In the genomic region with DNA sequence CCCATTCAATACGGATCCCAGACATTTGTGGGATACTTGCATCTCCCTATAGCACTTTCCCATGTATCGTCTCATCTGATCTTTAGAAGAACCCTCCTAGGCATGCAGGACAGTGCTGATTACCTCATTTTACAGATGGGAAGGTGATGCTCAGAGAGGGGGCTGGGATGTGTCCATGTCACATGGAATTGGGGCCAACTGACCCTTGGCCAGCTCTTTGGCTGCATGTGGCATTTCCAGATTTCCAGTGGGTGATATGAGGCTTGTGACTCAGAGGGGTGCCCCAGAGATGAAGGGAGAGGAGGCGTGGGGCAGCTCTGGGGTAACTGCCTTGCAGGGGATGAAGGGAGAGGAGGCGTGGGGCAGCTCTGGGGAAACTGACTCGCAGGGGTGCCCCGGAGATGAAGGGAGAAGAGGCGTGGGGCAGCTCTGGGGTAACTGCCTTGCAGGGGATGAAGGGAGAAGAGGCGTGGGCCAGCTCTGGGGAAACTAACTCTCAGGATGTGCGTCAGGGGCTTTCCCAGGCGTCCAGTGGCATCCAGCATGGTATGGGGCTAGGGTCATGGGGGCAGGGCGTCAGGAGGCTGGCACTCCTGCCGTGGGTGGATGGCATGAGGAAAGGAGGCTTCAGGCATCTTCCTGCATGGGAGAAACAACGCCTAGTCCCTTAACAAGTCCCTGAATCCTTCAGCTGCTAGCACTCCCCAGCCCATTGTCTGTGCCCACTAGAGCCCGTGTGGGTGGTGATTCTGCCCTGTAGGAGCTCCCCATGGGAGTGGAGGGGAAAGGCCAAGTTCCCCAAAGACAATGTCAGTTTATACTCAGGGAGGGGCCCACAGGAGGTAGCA, we compare ENCODE assay signal across 10 cellular contexts. TPM values are rescaled to one million over a fixed set of nuclear protein-coding genes. Genes with fewer than 3 reads are reported as not detected.
DNase-seq lines count a peak whose midpoint lies in the region; ATAC-seq, FAIRE-seq and TF ChIP-seq lines count a peak whose summit lies in the region.
"Had no signal": no experiment of that assay in that cellular context is flagged by ENCODE, and none has a peak within 500 bp of the region (broad histone marks: within the 10 kb centered on the region; RNA-seq: fewer than 3 reads in every experiment).

No MANE protein-coding gene starts in this region.

- no peak overlapping the region for H2BK15ac ChIP-seq in H1 (ENCODE audit: low read length)

- H3F3A ChIP-seq in Loucy (ENCODE audit: low read depth): no peaks in the 10 kb centered on the region

- no peaks in the 10 kb centered on the region for H3K79me1 ChIP-seq in H1 (ENCODE audit: low read depth, low read length)

- no peak overlapping the region for H4K91ac ChIP-seq in H1 (replicated peaks; ENCODE audit: insufficient read length, low read length)

- no peaks in the 10 kb centered on the region for H3K36me3 Mint-ChIP-seq in Caco-2 (ENCODE audit: insufficient read depth, unreplicated experiment)
- H3K36me3 Mint-ChIP-seq in progenitor cell of endocrine pancreas (ENCODE audit: insufficient read depth): no peaks in the 10 kb centered on the region

- no TSS peak for BruUV-seq in Caco-2 (replicated peaks; lab: Mats Ljungman, UMichigan)

- no peak overlapping the region for H3K4ac ChIP-seq in H1 (replicated peaks; ENCODE audit: insufficient read length, low read depth, low read length)

- no peak overlapping the region for H2BK120ac ChIP-seq in H1 (replicated peaks; ENCODE audit: low read depth, low read length)

- H2AFZ ChIP-seq in Loucy (ENCODE audit: low read length): peak overlapping the region; percentile 66; the same call in 1 of the 2 replicates
- H2AFZ ChIP-seq in H1 (ENCODE audit: low read length): no peak overlapping the region; the same call in 1 of the 2 replicates

- no peak overlapping the region for H2BK20ac ChIP-seq in H1 (ENCODE audit: low read length)

- H3K14ac ChIP-seq in H1 (ENCODE audit: insufficient read length): no peak overlapping the region

- H3K9me3 Mint-ChIP-seq in Caco-2 (ENCODE audit: unreplicated experiment) (no peaks in the 10 kb centered on the region), progenitor cell of endocrine pancreas (ENCODE audit: low read depth) (no peaks in the 10 kb centered on the region)

- H3K9ac ChIP-seq in Loucy (ENCODE audit: low read depth, low read length, poor library complexity, severe bottlenecking) (peak overlapping the region; percentile 14), H1 (replicated peaks in 1 of 4; ENCODE audit: extremely low read depth in 1 of 4, low read depth in 3 of 4, low read length in 3 of 4) (no peak overlapping the region)

- H3K79me2 ChIP-seq in Loucy (ENCODE audit: insufficient read depth, low read length) (no peaks in the 10 kb centered on the region), H1 (ENCODE audit: control insufficient read depth in 1 of 2, insufficient read depth in 2 of 2, low read length in 2 of 2) (no peaks in the 10 kb centered on the region)

- no peak for TF ChIP-seq RAD21 in H1 (IDR thresholded peaks at IDR 0.05 in 1 of 2, conservative IDR thresholded peaks at IDR 0.05 in 1 of 2; ENCODE audit: low read depth in 2 of 2, low read length in 2 of 2)

- no peak for TF ChIP-seq EP300 in H1 (IDR thresholded peaks at IDR 0.05; ENCODE audit: borderline replicate concordance in 1 of 2, low read depth in 2 of 2, low read length in 2 of 2)

- FAIRE-seq in H1 (lab: Jason Lieb, UNC): no peak

- H4K20me1 ChIP-seq in Loucy (ENCODE audit: insufficient read depth, low read length, poor library complexity, severe bottlenecking) (no peaks in the 10 kb centered on the region), H1 (replicated peaks in 1 of 2; ENCODE audit: control insufficient read depth in 1 of 2, insufficient read depth in 2 of 2, low read length in 2 of 2) (no peaks in the 10 kb centered on the region)

- H2BK12ac ChIP-seq in H1 (ENCODE audit: low read depth, low read length): no peak overlapping the region

- 80% methylated on average over 12 of the region's 14 CpGs; no CpG with 5 or more reads in 1 of the 2 experiments for WGBS in H1 (ENCODE audit: extremely low coverage in 1 of 2, insufficient coverage in 1 of 2, insufficient read length in 1 of 2, insufficient replicate concordance in 2 of 2, low coverage in 1 of 2, low lambda C conversion rate in 2 of 2, missing lambda C conversion rate in 1 of 2), 2 experiments

- no peak for TF ChIP-seq CTCF in Caco-2 (IDR thresholded peaks at IDR 0.05; ENCODE audit: insufficient read depth in 1 of 2, low read depth in 1 of 2, low read length in 1 of 2, severe bottlenecking in 1 of 2, unreplicated experiment in 1 of 2)
- TF ChIP-seq CTCF in Loucy (conservative IDR thresholded peaks at IDR 0.05; ENCODE audit: low read length): no peak
- TF ChIP-seq CTCF in H1 (IDR thresholded peaks at IDR 0.05; ENCODE audit: control extremely low read depth in 1 of 3, insufficient read depth in 1 of 3, low read depth in 1 of 3, low read length in 3 of 3): no peak
- TF ChIP-seq CTCF in progenitor cell of endocrine pancreas (IDR thresholded peaks at IDR 0.05; ENCODE audit: unreplicated experiment): no peak
- TF ChIP-seq CTCF in WERI-Rb-1 (IDR thresholded peaks at IDR 0.05; ENCODE audit: low read depth, low read length): no peak

- TF ChIP-seq POLR2A in H1 (IDR thresholded peaks at IDR 0.05; ENCODE audit: control extremely low read depth in 1 of 2, low read depth in 2 of 2, low read length in 2 of 2): no peak

- H4K8ac ChIP-seq in H1 (ENCODE audit: extremely low read depth, insufficient read depth, low read length): peak overlapping the region; percentile 85

- ATAC-seq in GM21619 (IDR thresholded peaks at IDR 0.05; ENCODE audit: unreplicated experiment): no peak

- H3K23me2 ChIP-seq in H1 (ENCODE audit: low read depth, low read length): no peaks in the 10 kb centered on the region

- H3K4me1 ChIP-seq in Caco-2 (peaks cover 18% of the 10 kb centered on the region), Loucy (ENCODE audit: insufficient read depth, low read length, poor library complexity, severe bottlenecking) (peaks cover 16% of the 10 kb centered on the region), H1 (replicated peaks in 1 of 4; ENCODE audit: control insufficient read depth in 3 of 4, insufficient read depth in 4 of 4, low read length in 3 of 4) (no peaks in the 10 kb centered on the region)

- no peak overlapping the region for H3K4me3 Mint-ChIP-seq in Caco-2 (ENCODE audit: unreplicated experiment)
- H3K4me3 Mint-ChIP-seq in progenitor cell of endocrine pancreas (ENCODE audit: low read depth): no peak overlapping the region

- H3K27ac Mint-ChIP-seq in Caco-2 (ENCODE audit: unreplicated experiment) (peak overlapping the region; percentile 86), progenitor cell of endocrine pancreas (peak overlapping the region; percentile 3)

- H3K4me1 Mint-ChIP-seq in Caco-2 (ENCODE audit: low read depth, unreplicated experiment) (peaks cover 25% of the 10 kb centered on the region), progenitor cell of endocrine pancreas (ENCODE audit: low read depth) (no peaks in the 10 kb centered on the region)

- no peaks in the 10 kb centered on the region for H3K27me3 ChIP-seq in Caco-2 (replicated peaks; ENCODE audit: control insufficient read depth, insufficient read depth, low read length)
- no peaks in the 10 kb centered on the region for H3K27me3 ChIP-seq in Loucy (ENCODE audit: insufficient read depth, low read length, poor library complexity, severe bottlenecking)
- peaks cover 0 to 4% (median 2%) of the 10 kb centered on the region in 4 experiments; a peak in 5 of 7 replicates for H3K27me3 ChIP-seq in H1 (replicated peaks in 1 of 4; ENCODE audit: control insufficient read depth in 3 of 4, extremely low read depth in 1 of 4, insufficient read depth in 3 of 4, low read length in 3 of 4)
- no peaks in the 10 kb centered on the region for H3K27me3 ChIP-seq in WERI-Rb-1 (ENCODE audit: insufficient read depth, low read depth, severe bottlenecking)

- CTCF ChIA-PET in Caco-2 (lab: Charles Lee): interaction anchor here (1.8 kb wide), 1 partner anchor 9 kb away, joined by 5 read pairs; no protein-coding TSS in a partner anchor
- CTCF ChIA-PET in H1 (lab: Charles Lee; ENCODE audit: partially characterized antibody): interaction anchor here (0.7 to 2.9 kb wide), 6 partner anchors 9 to 54 kb away, joined by 3 to 15 read pairs (median 4); no protein-coding TSS in a partner anchor

- no peaks in the 10 kb centered on the region for H3K27me3 Mint-ChIP-seq in Caco-2 (ENCODE audit: insufficient read depth, unreplicated experiment)
- H3K27me3 Mint-ChIP-seq in progenitor cell of endocrine pancreas: peaks cover 39% of the 10 kb centered on the region

- H3K27ac ChIP-seq in H1 (ENCODE audit: low read depth, low read length): no peak overlapping the region
- no peak overlapping the region for H3K27ac ChIP-seq in WERI-Rb-1
- H3K27ac ChIP-seq: coronary artery had no signal

- no peaks in the 10 kb centered on the region for H3K9me2 ChIP-seq in Loucy (replicated peaks; ENCODE audit: low read depth, low read length)

- H3K56ac ChIP-seq in H1 (replicated peaks; ENCODE audit: insufficient read length, low read depth, low read length): no peak overlapping the region

- peak overlapping the region; percentile 52 for H3K4me2 ChIP-seq in Loucy (ENCODE audit: low read depth, low read length, poor library complexity, severe bottlenecking)
- H3K4me2 ChIP-seq in H1 (ENCODE audit: insufficient read depth in 1 of 2, low read depth in 2 of 2, low read length in 2 of 2): no peak overlapping the region

- H3K36me3 ChIP-seq in Caco-2 (ENCODE audit: control insufficient read depth, insufficient read depth, low read length) (no peaks in the 10 kb centered on the region), Loucy (ENCODE audit: insufficient read depth, low read length) (no peaks in the 10 kb centered on the region), H1 (ENCODE audit: control insufficient read depth in 2 of 4, insufficient read depth in 4 of 4, low read length in 3 of 4) (no peaks in the 10 kb centered on the region), WERI-Rb-1 (no peaks in the 10 kb centered on the region)

- no peak overlapping the region for H3K18ac ChIP-seq in H1 (ENCODE audit: extremely low read depth, low read length)

- intact Hi-C loops in Caco-2 (cut with micrococcal nuclease; ENCODE audit: unreplicated experiment): no loop called here

- no peaks in the 10 kb centered on the region for H3K9me3 ChIP-seq in Caco-2
- no peaks in the 10 kb centered on the region for H3K9me3 ChIP-seq in Loucy (ENCODE audit: insufficient read depth, low read depth, low read length)
- H3K9me3 ChIP-seq in H1 (ENCODE audit: insufficient read depth in 2 of 2, low read depth in 1 of 2, low read length in 1 of 2): peaks cover 2 to 5% of the 10 kb centered on the region in 2 experiments; a peak in 2 of 4 replicates
- H3K9me3 ChIP-seq in WERI-Rb-1 (ENCODE audit: severe bottlenecking): no peaks in the 10 kb centered on the region

- H4K5ac ChIP-seq in H1 (ENCODE audit: insufficient read length, low read depth, low read length): no peak overlapping the region

- DNase-seq in Caco-2 (no peak), H1 (ENCODE audit: low read depth in 1 of 2, low spot score in 2 of 2) (no peak), progenitor cell of endocrine pancreas (ENCODE audit: low spot score, unreplicated experiment) (no peak), DMS153 (lab: John Stamatoyannopoulos, UW) (no peak), WERI-Rb-1 (no peak)
- DNase-seq: head of caudate nucleus, NCI-H2081 had no signal

- no peak overlapping the region for H3K4me3 ChIP-seq in Caco-2 (ENCODE audit: low read depth, low read length)
- H3K4me3 ChIP-seq in Loucy (ENCODE audit: low read length, poor library complexity, severe bottlenecking): peak overlapping the region; percentile 6
- H3K4me3 ChIP-seq in H1 (ENCODE audit: extremely low read depth in 1 of 4, insufficient read depth in 2 of 4, low read depth in 3 of 4, low read length in 4 of 4): no peak overlapping the region
- H3K4me3 ChIP-seq in WERI-Rb-1 (ENCODE audit: low read depth, low read length): no peak overlapping the region
- H3K4me3 ChIP-seq: coronary artery had no signal

- H3K23ac ChIP-seq in H1 (ENCODE audit: insufficient read length): no peak overlapping the region

- H2BK5ac ChIP-seq in H1 (ENCODE audit: low read depth, low read length): no peak overlapping the region

- POLR2A ChIA-PET in Caco-2 (lab: Charles Lee) (interaction anchor here (1.9 kb wide), 1 partner anchor 13 kb away, joined by 10 read pairs; a partner anchor contains a TSS), H1 (lab: Charles Lee; ENCODE audit: partially characterized antibody) (interaction anchor here (1.2 to 4.4 kb wide), 2 partner anchors 9 to 12 kb away, joined by 3 to 25 read pairs; a partner anchor contains a TSS)

- H2AK5ac ChIP-seq in H1 (ENCODE audit: low read depth, low read length): no peak overlapping the region

RNA-seq across cellular contexts. Expression of a gene that starts 11.9 kb away (rescaled TPM):
- 35.0 and 37.6 TPM in 2 replicates for total RNA-seq in Caco-2 (2022)
- 59.0 TPM in 2 replicates for total RNA-seq in H1 (2021; fragmentation: NEBNext Ultra II Directional; extraction: Animal tissue kit (Norgen Biotek cat#: 25700))
- polyA plus RNA-seq in H1 (2011; rRNA removed): 26.6 and 31.5 TPM in 2 replicates
- polyA plus RNA-seq in H1 (2011; cell fraction: cytosol; rRNA removed): 37.5 TPM
- polyA plus RNA-seq in H1 (2011; cell fraction: nucleus; rRNA removed): 33.7 TPM
- 36.8 to 41.7 TPM (median 38.9 TPM) in 4 replicates for polyA plus RNA-seq in H1 (2012, experiment 1 of 2)
- 32.8 TPM for polyA plus RNA-seq in H1 (2012, experiment 2 of 2)
- 27.6 TPM for polyA plus RNA-seq in H1 (2013, experiment 1 of 2)
- 28.7 TPM for polyA plus RNA-seq in H1 (2013, experiment 2 of 2)
- 55.9 and 58.7 TPM in 2 replicates for polyA minus RNA-seq in H1 (2011; rRNA and poly(A)+ RNA removed)
- 36.6 TPM for polyA minus RNA-seq in H1 (2011; cell fraction: cytosol; rRNA and poly(A)+ RNA removed)
- 26.0 TPM for polyA minus RNA-seq in H1 (2011; cell fraction: nucleus; rRNA and poly(A)+ RNA removed)
- 59.2 and 62.0 TPM in 2 replicates for total RNA-seq in progenitor cell of endocrine pancreas

RNA-seq across cellular contexts. Expression of a gene that starts 12.5 kb away (rescaled TPM):
- total RNA-seq in Caco-2 (2022) (26.7 and 32.6 TPM in 2 replicates), progenitor cell of endocrine pancreas (23.2 and 24.2 TPM in 2 replicates)
- total RNA-seq in H1 (2021; fragmentation: NEBNext Ultra II Directional; extraction: Animal tissue kit (Norgen Biotek cat#: 25700)): 18.4 and 19.0 TPM in 2 replicates
- 11.9 and 14.0 TPM in 2 replicates for polyA plus RNA-seq in H1 (2011; rRNA removed)
- polyA plus RNA-seq in H1 (2011; cell fraction: cytosol; rRNA removed): 11.3 TPM
- polyA plus RNA-seq in H1 (2011; cell fraction: nucleus; rRNA removed): 11.6 TPM
- polyA plus RNA-seq in H1 (2012, experiment 1 of 2): 11.4 to 14.8 TPM (median 13.5 TPM) in 4 replicates
- 14.1 TPM for polyA plus RNA-seq in H1 (2012, experiment 2 of 2)
- 9.6 TPM for polyA plus RNA-seq in H1 (2013, experiment 1 of 2)
- polyA plus RNA-seq in H1 (2013, experiment 2 of 2): 9.5 TPM
- polyA minus RNA-seq in H1 (2011; rRNA and poly(A)+ RNA removed): 10.9 and 12.5 TPM in 2 replicates
- 11.4 TPM for polyA minus RNA-seq in H1 (2011; cell fraction: cytosol; rRNA and poly(A)+ RNA removed)
- polyA minus RNA-seq in H1 (2011; cell fraction: nucleus; rRNA and poly(A)+ RNA removed): 19.0 TPM
